In the genomic region with DNA sequence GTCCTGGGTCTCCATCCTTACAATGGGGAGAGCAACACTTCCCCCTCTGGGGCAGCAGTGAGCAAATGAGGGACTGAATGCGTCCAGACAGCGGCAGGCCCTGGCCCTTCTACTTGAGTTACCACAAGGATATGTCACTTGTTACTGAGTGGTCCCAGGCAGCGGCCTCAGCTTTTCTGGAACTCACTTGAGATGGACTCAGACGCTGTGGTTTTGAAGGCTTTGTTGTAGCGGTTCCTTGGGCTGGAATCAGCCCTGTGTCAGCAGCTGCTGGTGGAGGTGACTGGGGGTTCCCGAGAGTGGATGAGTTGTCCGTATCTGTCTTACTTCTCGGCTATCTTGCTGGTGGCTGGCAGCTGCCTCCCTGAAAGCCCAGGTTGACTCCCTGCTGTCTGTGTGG, we compare ENCODE assay signal across 1 cellular context.
TF ChIP-seq lines count a peak whose summit lies in the region.

No MANE protein-coding gene starts in this region.

TF ChIP-seq in GM23338, 12 proteins besides CTCF, POLR2A, EP300 and RAD21 (continued from another document):
- TF ChIP-seq, protein P1, sequence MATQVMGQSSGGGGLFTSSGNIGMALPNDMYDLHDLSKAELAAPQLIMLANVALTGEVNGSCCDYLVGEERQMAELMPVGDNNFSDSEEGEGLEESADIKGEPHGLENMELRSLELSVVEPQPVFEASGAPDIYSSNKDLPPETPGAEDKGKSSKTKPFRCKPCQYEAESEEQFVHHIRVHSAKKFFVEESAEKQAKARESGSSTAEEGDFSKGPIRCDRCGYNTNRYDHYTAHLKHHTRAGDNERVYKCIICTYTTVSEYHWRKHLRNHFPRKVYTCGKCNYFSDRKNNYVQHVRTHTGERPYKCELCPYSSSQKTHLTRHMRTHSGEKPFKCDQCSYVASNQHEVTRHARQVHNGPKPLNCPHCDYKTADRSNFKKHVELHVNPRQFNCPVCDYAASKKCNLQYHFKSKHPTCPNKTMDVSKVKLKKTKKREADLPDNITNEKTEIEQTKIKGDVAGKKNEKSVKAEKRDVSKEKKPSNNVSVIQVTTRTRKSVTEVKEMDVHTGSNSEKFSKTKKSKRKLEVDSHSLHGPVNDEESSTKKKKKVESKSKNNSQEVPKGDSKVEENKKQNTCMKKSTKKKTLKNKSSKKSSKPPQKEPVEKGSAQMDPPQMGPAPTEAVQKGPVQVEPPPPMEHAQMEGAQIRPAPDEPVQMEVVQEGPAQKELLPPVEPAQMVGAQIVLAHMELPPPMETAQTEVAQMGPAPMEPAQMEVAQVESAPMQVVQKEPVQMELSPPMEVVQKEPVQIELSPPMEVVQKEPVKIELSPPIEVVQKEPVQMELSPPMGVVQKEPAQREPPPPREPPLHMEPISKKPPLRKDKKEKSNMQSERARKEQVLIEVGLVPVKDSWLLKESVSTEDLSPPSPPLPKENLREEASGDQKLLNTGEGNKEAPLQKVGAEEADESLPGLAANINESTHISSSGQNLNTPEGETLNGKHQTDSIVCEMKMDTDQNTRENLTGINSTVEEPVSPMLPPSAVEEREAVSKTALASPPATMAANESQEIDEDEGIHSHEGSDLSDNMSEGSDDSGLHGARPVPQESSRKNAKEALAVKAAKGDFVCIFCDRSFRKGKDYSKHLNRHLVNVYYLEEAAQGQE (IDR thresholded peaks at IDR 0.05; ENCODE audit: unreplicated experiment), result no peak
- TF ChIP-seq, protein P2, sequence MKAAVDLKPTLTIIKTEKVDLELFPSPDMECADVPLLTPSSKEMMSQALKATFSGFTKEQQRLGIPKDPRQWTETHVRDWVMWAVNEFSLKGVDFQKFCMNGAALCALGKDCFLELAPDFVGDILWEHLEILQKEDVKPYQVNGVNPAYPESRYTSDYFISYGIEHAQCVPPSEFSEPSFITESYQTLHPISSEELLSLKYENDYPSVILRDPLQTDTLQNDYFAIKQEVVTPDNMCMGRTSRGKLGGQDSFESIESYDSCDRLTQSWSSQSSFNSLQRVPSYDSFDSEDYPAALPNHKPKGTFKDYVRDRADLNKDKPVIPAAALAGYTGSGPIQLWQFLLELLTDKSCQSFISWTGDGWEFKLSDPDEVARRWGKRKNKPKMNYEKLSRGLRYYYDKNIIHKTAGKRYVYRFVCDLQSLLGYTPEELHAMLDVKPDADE (IDR thresholded peaks at IDR 0.05), result no peak
- TF ChIP-seq CREB1 (CRISPR knock-in tag; IDR thresholded peaks at IDR 0.05; ENCODE audit: low read depth) (no peak), STAT1 (IDR thresholded peaks at IDR 0.05; ENCODE audit: unreplicated experiment) (no peak), NANOG (IDR thresholded peaks at IDR 0.05; ENCODE audit: borderline replicate concordance) (no peak), EZH2 (IDR thresholded peaks at IDR 0.05; ENCODE audit: low read depth, unreplicated experiment) (no peak), ZNF331 (CRISPR knock-in tag; IDR thresholded peaks at IDR 0.05; ENCODE audit: low read depth) (no peak), EZH2phosphoT487 (IDR thresholded peaks at IDR 0.05; ENCODE audit: unreplicated experiment) (no peak), JUNB (IDR thresholded peaks at IDR 0.05; ENCODE audit: unreplicated experiment) (no peak)
- TF ChIP-seq, protein P3, sequence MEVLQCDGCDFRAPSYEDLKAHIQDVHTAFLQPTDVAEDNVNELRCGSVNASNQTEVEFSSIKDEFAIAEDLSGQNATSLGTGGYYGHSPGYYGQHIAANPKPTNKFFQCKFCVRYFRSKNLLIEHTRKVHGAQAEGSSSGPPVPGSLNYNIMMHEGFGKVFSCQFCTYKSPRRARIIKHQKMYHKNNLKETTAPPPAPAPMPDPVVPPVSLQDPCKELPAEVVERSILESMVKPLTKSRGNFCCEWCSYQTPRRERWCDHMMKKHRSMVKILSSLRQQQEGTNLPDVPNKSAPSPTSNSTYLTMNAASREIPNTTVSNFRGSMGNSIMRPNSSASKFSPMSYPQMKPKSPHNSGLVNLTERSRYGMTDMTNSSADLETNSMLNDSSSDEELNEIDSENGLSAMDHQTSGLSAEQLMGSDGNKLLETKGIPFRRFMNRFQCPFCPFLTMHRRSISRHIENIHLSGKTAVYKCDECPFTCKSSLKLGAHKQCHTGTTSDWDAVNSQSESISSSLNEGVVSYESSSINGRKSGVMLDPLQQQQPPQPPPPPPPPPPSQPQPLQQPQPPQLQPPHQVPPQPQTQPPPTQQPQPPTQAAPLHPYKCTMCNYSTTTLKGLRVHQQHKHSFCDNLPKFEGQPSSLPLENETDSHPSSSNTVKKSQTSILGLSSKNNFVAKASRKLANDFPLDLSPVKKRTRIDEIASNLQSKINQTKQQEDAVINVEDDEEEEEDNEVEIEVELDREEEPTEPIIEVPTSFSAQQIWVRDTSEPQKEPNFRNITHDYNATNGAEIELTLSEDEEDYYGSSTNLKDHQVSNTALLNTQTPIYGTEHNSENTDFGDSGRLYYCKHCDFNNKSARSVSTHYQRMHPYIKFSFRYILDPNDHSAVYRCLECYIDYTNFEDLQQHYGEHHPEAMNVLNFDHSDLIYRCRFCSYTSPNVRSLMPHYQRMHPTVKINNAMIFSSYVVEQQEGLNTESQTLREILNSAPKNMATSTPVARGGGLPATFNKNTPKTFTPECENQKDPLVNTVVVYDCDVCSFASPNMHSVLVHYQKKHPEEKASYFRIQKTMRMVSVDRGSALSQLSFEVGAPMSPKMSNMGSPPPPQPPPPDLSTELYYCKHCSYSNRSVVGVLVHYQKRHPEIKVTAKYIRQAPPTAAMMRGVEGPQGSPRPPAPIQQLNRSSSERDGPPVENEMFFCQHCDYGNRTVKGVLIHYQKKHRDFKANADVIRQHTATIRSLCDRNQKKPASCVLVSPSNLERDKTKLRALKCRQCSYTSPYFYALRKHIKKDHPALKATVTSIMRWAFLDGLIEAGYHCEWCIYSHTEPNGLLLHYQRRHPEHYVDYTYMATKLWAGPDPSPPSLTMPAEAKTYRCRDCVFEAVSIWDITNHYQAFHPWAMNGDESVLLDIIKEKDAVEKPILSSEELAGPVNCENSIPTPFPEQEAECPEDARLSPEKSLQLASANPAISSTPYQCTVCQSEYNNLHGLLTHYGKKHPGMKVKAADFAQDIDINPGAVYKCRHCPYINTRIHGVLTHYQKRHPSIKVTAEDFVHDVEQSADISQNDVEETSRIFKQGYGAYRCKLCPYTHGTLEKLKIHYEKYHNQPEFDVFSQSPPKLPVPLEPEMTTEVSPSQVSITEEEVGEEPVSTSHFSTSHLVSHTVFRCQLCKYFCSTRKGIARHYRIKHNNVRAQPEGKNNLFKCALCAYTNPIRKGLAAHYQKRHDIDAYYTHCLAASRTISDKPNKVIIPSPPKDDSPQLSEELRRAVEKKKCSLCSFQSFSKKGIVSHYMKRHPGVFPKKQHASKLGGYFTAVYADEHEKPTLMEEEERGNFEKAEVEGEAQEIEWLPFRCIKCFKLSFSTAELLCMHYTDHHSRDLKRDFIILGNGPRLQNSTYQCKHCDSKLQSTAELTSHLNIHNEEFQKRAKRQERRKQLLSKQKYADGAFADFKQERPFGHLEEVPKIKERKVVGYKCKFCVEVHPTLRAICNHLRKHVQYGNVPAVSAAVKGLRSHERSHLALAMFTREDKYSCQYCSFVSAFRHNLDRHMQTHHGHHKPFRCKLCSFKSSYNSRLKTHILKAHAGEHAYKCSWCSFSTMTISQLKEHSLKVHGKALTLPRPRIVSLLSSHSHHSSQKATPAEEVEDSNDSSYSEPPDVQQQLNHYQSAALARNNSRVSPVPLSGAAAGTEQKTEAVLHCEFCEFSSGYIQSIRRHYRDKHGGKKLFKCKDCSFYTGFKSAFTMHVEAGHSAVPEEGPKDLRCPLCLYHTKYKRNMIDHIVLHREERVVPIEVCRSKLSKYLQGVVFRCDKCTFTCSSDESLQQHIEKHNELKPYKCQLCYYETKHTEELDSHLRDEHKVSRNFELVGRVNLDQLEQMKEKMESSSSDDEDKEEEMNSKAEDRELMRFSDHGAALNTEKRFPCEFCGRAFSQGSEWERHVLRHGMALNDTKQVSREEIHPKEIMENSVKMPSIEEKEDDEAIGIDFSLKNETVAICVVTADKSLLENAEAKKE (CRISPR knock-in tag; IDR thresholded peaks at IDR 0.05), result no peak
TF ChIP-seq in GM23338: peak in this region for 0.
